1 cellular context compared by ENCODE assay signal in genomic region chr17:57084802-57085447, GRCh38.
A peak's percentile ranks its signal among the peaks of the same experiment; 100 is the strongest.
TF ChIP-seq lines count a peak whose summit lies in the region.

Gene AKAP1 (plus strand): TSS chr17:57085246. CDS start chr17:57105465, 20,219 bp downstream.

TF ChIP-seq in K562, 482 proteins besides CTCF, POLR2A, EP300 and RAD21 (continued from another document and continues in another):
- peak in 1 of 2 experiments; percentile 6; a peak in 1 of 4 replicates for TF ChIP-seq ZMIZ1 (IDR thresholded peaks at IDR 0.05; ENCODE audit: low read depth in 2 of 2, low read length in 2 of 2)
- TF ChIP-seq RBM17 (IDR thresholded peaks at IDR 0.05; ENCODE audit: borderline replicate concordance, low read depth, low read length), result no peak
- peak; percentile 95 for TF ChIP-seq RBM25 (IDR thresholded peaks at IDR 0.05; ENCODE audit: low read depth, low read length, severe bottlenecking)
- TF ChIP-seq TAF1 (IDR thresholded peaks at IDR 0.05; ENCODE audit: control insufficient read depth, extremely low read depth, insufficient read depth, low read length, severe bottlenecking), result peak; percentile 67
- TF ChIP-seq ZFX (CRISPR knock-in tag; IDR thresholded peaks at IDR 0.05), result peak; percentile 50; the same call in 1 of the 2 replicates
- TF ChIP-seq SUPT5H (IDR thresholded peaks at IDR 0.05), result peak; percentile 96
- peak; percentile 52 to 71; a peak in 2 of 4 replicates for TF ChIP-seq TEAD1 (CRISPR knock-in tag; IDR thresholded peaks at IDR 0.05)
- TF ChIP-seq MAFF (IDR thresholded peaks at IDR 0.05; ENCODE audit: low read length), result peak; percentile 36; the same call in 1 of the 2 replicates
- peak; percentile 39; the same call in 1 of the 2 replicates for TF ChIP-seq SMAD4 (CRISPR knock-in tag; conservative IDR thresholded peaks at IDR 0.05)
- TF ChIP-seq PHF8 (IDR thresholded peaks at IDR 0.05; ENCODE audit: borderline replicate concordance, low read length), result peak; percentile 97; the same call in 1 of the 2 replicates
- no peak for TF ChIP-seq EZH2 (IDR thresholded peaks at IDR 0.05; ENCODE audit: borderline replicate concordance, low read depth, low read length)
- TF ChIP-seq ZNF318 (IDR thresholded peaks at IDR 0.05; ENCODE audit: borderline replicate concordance in 1 of 2, low read depth in 1 of 2), result no peak
- TF ChIP-seq, protein P1, sequence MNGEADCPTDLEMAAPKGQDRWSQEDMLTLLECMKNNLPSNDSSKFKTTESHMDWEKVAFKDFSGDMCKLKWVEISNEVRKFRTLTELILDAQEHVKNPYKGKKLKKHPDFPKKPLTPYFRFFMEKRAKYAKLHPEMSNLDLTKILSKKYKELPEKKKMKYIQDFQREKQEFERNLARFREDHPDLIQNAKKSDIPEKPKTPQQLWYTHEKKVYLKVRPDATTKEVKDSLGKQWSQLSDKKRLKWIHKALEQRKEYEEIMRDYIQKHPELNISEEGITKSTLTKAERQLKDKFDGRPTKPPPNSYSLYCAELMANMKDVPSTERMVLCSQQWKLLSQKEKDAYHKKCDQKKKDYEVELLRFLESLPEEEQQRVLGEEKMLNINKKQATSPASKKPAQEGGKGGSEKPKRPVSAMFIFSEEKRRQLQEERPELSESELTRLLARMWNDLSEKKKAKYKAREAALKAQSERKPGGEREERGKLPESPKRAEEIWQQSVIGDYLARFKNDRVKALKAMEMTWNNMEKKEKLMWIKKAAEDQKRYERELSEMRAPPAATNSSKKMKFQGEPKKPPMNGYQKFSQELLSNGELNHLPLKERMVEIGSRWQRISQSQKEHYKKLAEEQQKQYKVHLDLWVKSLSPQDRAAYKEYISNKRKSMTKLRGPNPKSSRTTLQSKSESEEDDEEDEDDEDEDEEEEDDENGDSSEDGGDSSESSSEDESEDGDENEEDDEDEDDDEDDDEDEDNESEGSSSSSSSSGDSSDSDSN (IDR thresholded peaks at IDR 0.05; ENCODE audit: borderline replicate concordance in 1 of 2, low read depth in 2 of 2, low read length in 2 of 2), result peak in 1 of 2 experiments; percentile 0; a peak in 1 of 4 replicates
- no peak for TF ChIP-seq ZNF347 (CRISPR knock-in tag; IDR thresholded peaks at IDR 0.05; ENCODE audit: low read depth)
- no peak for TF ChIP-seq CHD7 (IDR thresholded peaks at IDR 0.05; ENCODE audit: low read depth, low read length)
